8 cellular contexts compared by ENCODE assay signal in the genomic region with DNA sequence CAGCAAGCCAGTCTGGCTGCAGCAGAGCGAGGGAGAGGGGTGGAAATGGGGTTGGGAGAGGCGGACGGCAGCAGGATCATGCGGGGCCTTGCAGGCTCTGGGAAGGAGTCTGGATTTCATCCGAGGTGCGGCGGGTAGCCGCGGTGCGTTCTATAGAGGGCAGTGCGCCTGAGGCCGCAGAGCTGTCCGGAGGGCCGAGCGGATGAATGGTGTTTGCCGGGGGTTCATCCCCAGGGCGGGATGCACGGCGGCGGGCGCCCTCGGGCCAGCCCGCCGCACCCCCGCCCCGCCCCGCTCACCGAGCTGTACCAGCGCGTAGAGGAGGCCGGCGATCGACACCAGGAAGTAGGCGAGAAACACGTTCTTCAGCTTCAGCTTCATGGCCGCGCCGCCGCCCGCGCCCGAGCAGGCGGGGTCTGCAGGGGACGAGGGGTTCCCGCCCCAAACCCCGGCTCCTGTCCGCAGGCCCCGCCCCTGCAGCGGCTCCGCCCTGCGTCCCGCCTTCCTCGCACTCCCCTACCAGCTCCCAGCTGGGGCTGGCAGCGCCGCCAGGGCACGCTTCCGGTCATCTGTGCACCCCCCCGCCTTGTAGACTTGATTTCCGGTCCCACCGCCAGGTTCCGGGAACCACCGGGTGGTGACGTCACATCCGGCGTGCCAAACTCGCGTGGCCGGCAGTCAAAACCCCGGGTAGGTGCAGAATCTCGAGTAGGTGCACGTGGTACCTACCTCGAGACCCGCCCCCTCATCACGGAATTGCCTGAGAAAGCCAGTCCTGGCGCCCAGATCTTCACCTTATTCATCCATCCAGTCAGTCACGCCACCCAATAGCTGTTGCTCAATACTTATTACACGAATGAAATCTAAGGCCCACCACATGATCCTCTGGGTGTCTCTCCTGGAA. TPM values are rescaled to one million over a fixed set of nuclear protein-coding genes. Genes with fewer than 3 reads are reported as not detected.
DNase-seq lines count a peak whose midpoint lies in the region; ATAC-seq lines count a peak whose summit lies in the region.

A gene (minus strand): TSS at position 420 of the 904 bp plus-strand sequence. CDS start 39 bp downstream, at position 381.

- peak within 1 kb of the TSS; percentile 14 for H4K8ac ChIP-seq in mesendoderm (ENCODE audit: low read depth, low read length)

- H3K9ac ChIP-seq in NT2/D1 (ENCODE audit: insufficient read length, low read depth) (peak within 1 kb of the TSS; percentile 94), endocrine pancreas (ENCODE audit: control insufficient read depth, insufficient read depth, low read length) (peak within 1 kb of the TSS; percentile 66), mesendoderm (ENCODE audit: low read length) (peak within 1 kb of the TSS; percentile 98)

- no peak within 1 kb of the TSS for H2BK15ac ChIP-seq in mesendoderm (replicated peaks; ENCODE audit: low read depth)

- no peaks in the 10 kb centered on the region for H3K27me3 ChIP-seq in NT2/D1 (ENCODE audit: insufficient read depth, insufficient read length)
- no peaks in the 10 kb centered on the region for H3K27me3 ChIP-seq in endocrine pancreas (ENCODE audit: control insufficient read depth, insufficient read depth, low read length)
- H3K27me3 ChIP-seq in mesendoderm (ENCODE audit: insufficient read depth, low read length, poor library complexity) = no peaks in the 10 kb centered on the region

- peak within 1 kb of the TSS; percentile 96 for H3K56ac ChIP-seq in mesendoderm (ENCODE audit: low read length)

- no peak within 1 kb of the TSS for H3K23ac ChIP-seq in mesendoderm (ENCODE audit: low read length)

- CTCF ChIA-PET in activated CD8-positive, alpha-beta memory T cell treated with anti-CD3 and anti-CD28 coated beads, Interleukin-2, amount 10 ng/mL, durations not matched to agents 7 days and 5 days (lab: Charles Lee) = interaction anchor here (0.7 to 4.2 kb wide), 14 partner anchors 10 to 197 kb away, joined by 3 to 39 read pairs (median 5); a partner anchor contains a TSS

- H3K9me3 Mint-ChIP-seq in activated CD8-positive, alpha-beta memory T cell treated with anti-CD3 and anti-CD28 coated beads, Interleukin-2, amount 10 ng/mL, durations not matched to agents 7 days and 5 days (ENCODE audit: low read depth) = no peaks in the 10 kb centered on the region

- H3K9me3 ChIP-seq in NT2/D1 (ENCODE audit: insufficient read depth, low read length) = no peaks in the 10 kb centered on the region
- no peaks in the 10 kb centered on the region for H3K9me3 ChIP-seq in endocrine pancreas (ENCODE audit: control insufficient read depth, low read length)

- H3K27ac ChIP-seq in mesendoderm (ENCODE audit: low read depth, low read length) = peak within 1 kb of the TSS; percentile 85

- peaks cover 24% of the 10 kb centered on the region for H3K36me3 Mint-ChIP-seq in activated CD8-positive, alpha-beta memory T cell treated with anti-CD3 and anti-CD28 coated beads, Interleukin-2, amount 10 ng/mL, durations not matched to agents 7 days and 5 days

- no peak within 1 kb of the TSS for H4K5ac ChIP-seq in mesendoderm (ENCODE audit: low read length)

- peak within 1 kb of the TSS; percentile 90 for H3K4me3 Mint-ChIP-seq in activated CD8-positive, alpha-beta memory T cell treated with anti-CD3 and anti-CD28 coated beads, Interleukin-2, amount 10 ng/mL, durations not matched to agents 7 days and 5 days

- no CpG with 5 or more reads among the region's 77 CpGs for WGBS in mesendoderm (ENCODE audit: extremely low coverage, insufficient coverage, low lambda C conversion rate)

- H3K27me3 Mint-ChIP-seq in activated CD8-positive, alpha-beta memory T cell treated with anti-CD3 and anti-CD28 coated beads, Interleukin-2, amount 10 ng/mL, durations not matched to agents 7 days and 5 days = no peaks in the 10 kb centered on the region

- H3K4me3 ChIP-seq in NT2/D1 (ENCODE audit: insufficient read length, low read depth) (peak within 1 kb of the TSS; percentile 81), endocrine pancreas (ENCODE audit: control insufficient read depth, insufficient read depth, low read length) (peak within 1 kb of the TSS; percentile 61), mesendoderm (ENCODE audit: low read length) (peak within 1 kb of the TSS; percentile 94)

- H3K79me2 ChIP-seq in mesendoderm (ENCODE audit: control insufficient read depth, insufficient read depth, low read length) = no peaks in the 10 kb centered on the region

- H2BK5ac ChIP-seq in mesendoderm (ENCODE audit: low read length) = peak within 1 kb of the TSS; percentile 56

- no peaks in the 10 kb centered on the region for H3K79me1 ChIP-seq in mesendoderm (ENCODE audit: low read length)

- H3K36me3 ChIP-seq in NT2/D1 (ENCODE audit: insufficient read depth, insufficient read length, low read length) = peaks cover 45% of the 10 kb centered on the region
- peaks cover 8% of the 10 kb centered on the region for H3K36me3 ChIP-seq in endocrine pancreas (ENCODE audit: control insufficient read depth, insufficient read depth, low read length)
- H3K36me3 ChIP-seq in mesendoderm (ENCODE audit: control insufficient read depth, insufficient read depth, low read length) = peaks cover 15% of the 10 kb centered on the region

- peak within 1 kb of the TSS; percentile 29 for H2BK120ac ChIP-seq in mesendoderm (ENCODE audit: low read depth, low read length)

- peak; percentile 94 for ATAC-seq in GM21381 (IDR thresholded peaks at IDR 0.05; ENCODE audit: unreplicated experiment)
- peak; percentile 93 for ATAC-seq in activated CD8-positive, alpha-beta memory T cell treated with anti-CD3 and anti-CD28 coated beads, Interleukin-2, amount 10 ng/mL, durations not matched to agents 7 days and 5 days

- H3K4me2 ChIP-seq in mesendoderm (ENCODE audit: low read length) = peak within 1 kb of the TSS; percentile 53

- peaks cover 19% of the 10 kb centered on the region for H3K4me1 Mint-ChIP-seq in activated CD8-positive, alpha-beta memory T cell treated with anti-CD3 and anti-CD28 coated beads, Interleukin-2, amount 10 ng/mL, durations not matched to agents 7 days and 5 days

- peak within 1 kb of the TSS; percentile 96 for H3K27ac Mint-ChIP-seq in activated CD8-positive, alpha-beta memory T cell treated with anti-CD3 and anti-CD28 coated beads, Interleukin-2, amount 10 ng/mL, durations not matched to agents 7 days and 5 days

- DNase-seq in COR-L47 (lab: John Stamatoyannopoulos, UW) (peak; percentile 99), HUDEP-2 (lab: John Stamatoyannopoulos, UW; ENCODE audit: unreplicated experiment in 76 of 76) (peak in 75 of 76 experiments; percentile 62 to 99 (median 97)), NT2/D1 (ENCODE audit: low read depth, low spot score) (peak; percentile 95), mesendoderm (peak; percentile 99)
- DNase-seq in activated CD8-positive, alpha-beta memory T cell treated with anti-CD3 and anti-CD28 coated beads, Interleukin-2, amount 10 ng/mL, durations not matched to agents 7 days and 5 days = peak; percentile 98
- peak; percentile 91 for DNase-seq in stimulated activated CD8-positive, alpha-beta memory T cell treated with anti-CD3 and anti-CD28 coated beads, Interleukin-15, amount 100 ng/mL, for 1 hour (ENCODE audit: low read depth)

- H3K4ac ChIP-seq in mesendoderm (ENCODE audit: low read depth, low read length) = peak within 1 kb of the TSS; percentile 77

- H3K18ac ChIP-seq in mesendoderm (ENCODE audit: low read length) = peak within 1 kb of the TSS; percentile 86

- H2AK5ac ChIP-seq in mesendoderm (ENCODE audit: low read length) = peak within 1 kb of the TSS; percentile 7

- no peaks in the 10 kb centered on the region for H3K4me1 ChIP-seq in NT2/D1 (ENCODE audit: insufficient read depth, insufficient read length)
- no peaks in the 10 kb centered on the region for H3K4me1 ChIP-seq in endocrine pancreas (ENCODE audit: control insufficient read depth, insufficient read depth, low read length)
- H3K4me1 ChIP-seq in mesendoderm (ENCODE audit: control insufficient read depth, low read depth, low read length) = peaks cover 2% of the 10 kb centered on the region

RNA-seq across cellular contexts. Expression of the gene that starts here (rescaled TPM):
- 10 to 100 TPM; 64.5 to 69.7 TPM for total RNA-seq in activated CD8-positive, alpha-beta memory T cell treated with anti-CD3 and anti-CD28 coated beads, Interleukin-2, amount 10 ng/mL, durations not matched to agents 7 days and 5 days
- 7.8 TPM for polyA plus RNA-seq in mesendoderm (2013, experiment 1 of 2)
- polyA plus RNA-seq in mesendoderm (2013, experiment 2 of 2) = 7.7 TPM

Comparison
In these comparisons a context has a peak if more than half of its experiments do, and no peak if none do; other contexts are left out.
1. Peak in every context shown above with its lines: DNase-seq, ATAC-seq, H3K4me3 ChIP-seq and H3K27ac ChIP-seq.